ENCODE assay signal across 8 cellular contexts in genomic region chr2:91759383-91759941, GRCh38.
DNase-seq lines count a peak whose midpoint lies in the region; ATAC-seq and TF ChIP-seq lines count a peak whose summit lies in the region.
"Not testable (repeated sequence)": the region's sequence is repeated elsewhere in the genome, so short reads cannot be mapped to it uniquely, and the experiment has no call there.

No MANE protein-coding gene starts in this region.

- H3K4me2 ChIP-seq in PC-9, result not testable (repeated sequence)

- peaks cover 32% of the 10 kb centered on the region for H3K4me1 Mint-ChIP-seq in brain
- H3K4me1 Mint-ChIP-seq in type B pancreatic cell (ENCODE audit: unreplicated experiment), result not testable (repeated sequence)

- not testable (repeated sequence) for H3K27me3 ChIP-seq in PC-9 (ENCODE audit: insufficient read depth, low read depth); right lobe of liver

- H3F3A ChIP-seq in PC-9 (ENCODE audit: insufficient read depth, low read depth), result not testable (repeated sequence)

- not testable (repeated sequence) for H3K9me2 ChIP-seq in PC-9 (ENCODE audit: insufficient read depth)

- BruUV-seq in PC-9 (replicated peaks; lab: Mats Ljungman, UMichigan), result not testable (repeated sequence)

- 20% methylated on average over 5 of the region's 5 CpGs for WGBS in right lobe of liver (ENCODE audit: insufficient coverage, low coverage, low lambda C conversion rate, missing lambda C conversion rate)

- not testable (repeated sequence) for H3K4me3 Mint-ChIP-seq in brain, type B pancreatic cell

- not testable (repeated sequence) for H4K20me1 ChIP-seq in PC-9 (ENCODE audit: insufficient read depth)

- H3K4me1 ChIP-seq in PC-9 (replicated peaks; ENCODE audit: insufficient read depth); right lobe of liver: not testable (repeated sequence)

- not testable (repeated sequence) for DNase-seq in AG10803 (ENCODE audit: low read depth); PC-9; fibroblast of mammary gland (ENCODE audit: low read depth); right lobe of liver; type B pancreatic cell (ENCODE audit: extremely low spot score, unreplicated experiment)

- CTCF ChIA-PET in PC-9 (lab: Charles Lee), result not testable (repeated sequence)

- peak; percentile 9; the same call in 1 of the 2 replicates for TF ChIP-seq CTCF in AG10803 (conservative IDR thresholded peaks at IDR 0.05; ENCODE audit: low read length)
- peak; percentile 51; the same call in 1 of the 2 replicates for TF ChIP-seq CTCF in PC-9 (conservative IDR thresholded peaks at IDR 0.05)
- TF ChIP-seq CTCF in brain (conservative IDR thresholded peaks at IDR 0.05), result peak; percentile 29 to 41
- peak; percentile 2 for TF ChIP-seq CTCF in fibroblast of mammary gland (conservative IDR thresholded peaks at IDR 0.05; ENCODE audit: control insufficient read depth, insufficient read depth, low read depth, low read length)
- TF ChIP-seq CTCF in right lobe of liver (IDR thresholded peaks at IDR 0.05), result peak in 3 of 4 donors; percentile 14 to 23 (median 22)
- peak; percentile 38 for TF ChIP-seq CTCF in type B pancreatic cell (conservative IDR thresholded peaks at IDR 0.05)

- H3K79me2 ChIP-seq in PC-9 (ENCODE audit: low read depth), result not testable (repeated sequence)

- not testable (repeated sequence) for H3K9me3 ChIP-seq in PC-9 (ENCODE audit: insufficient read depth, low read depth); right lobe of liver

- not testable (repeated sequence) for H3K27ac ChIP-seq in PC-9, right lobe of liver

- H3K36me3 Mint-ChIP-seq in brain, type B pancreatic cell: not testable (repeated sequence)

- H3K27ac Mint-ChIP-seq in brain, type B pancreatic cell: not testable (repeated sequence)

- not testable (repeated sequence) for H3K27me3 Mint-ChIP-seq in brain, type B pancreatic cell

- TF ChIP-seq POLR2A in right lobe of liver (IDR thresholded peaks at IDR 0.05), result not testable (repeated sequence)

- intact Hi-C loops in PC-9 (cut with micrococcal nuclease; ENCODE audit: unreplicated experiment); right lobe of liver (cut with DNase I): not testable (repeated sequence)

- ATAC-seq in GM18868 (IDR thresholded peaks at IDR 0.05; ENCODE audit: unreplicated experiment), result peak; percentile 79
- peak; percentile 53 for ATAC-seq in HG03442 (IDR thresholded peaks at IDR 0.05; ENCODE audit: unreplicated experiment)
- peak; percentile 31 to 73 (median 61) for ATAC-seq in right lobe of liver

- not testable (repeated sequence) for H3K4me3 ChIP-seq in AG10803 (ENCODE audit: low read length); PC-9; fibroblast of mammary gland (ENCODE audit: control insufficient read depth, low read depth, low read length); right lobe of liver

- not testable (repeated sequence) for H3K9me3 Mint-ChIP-seq in brain, type B pancreatic cell

- POLR2A ChIA-PET in PC-9 (lab: Charles Lee; ENCODE audit: unreplicated experiment), result not testable (repeated sequence)

- H3K36me3 ChIP-seq in PC-9 (ENCODE audit: low read depth); right lobe of liver: not testable (repeated sequence)

- H2AFZ ChIP-seq in PC-9, result not testable (repeated sequence)
